Comparison of ENCODE assay signal across 8 cellular contexts in genomic region chrX:72572248-72573157, GRCh38. TPM values are rescaled to one million over a fixed set of nuclear protein-coding genes. Genes with fewer than 3 reads are reported as not detected.
DNase-seq lines count a peak whose midpoint lies in the region; ATAC-seq lines count a peak whose summit lies in the region.

Gene HDAC8, minus strand, starts transcription at chrX:72572843. Its CDS starts 82 bp downstream, at chrX:72572761.

- H3K27me3 Mint-ChIP-seq in activated CD8-positive, alpha-beta T cell treated with anti-CD3 and anti-CD28 coated beads, Interleukin-2, amount 10 ng/mL, durations not matched to agents 7 days and 5 days (ENCODE audit: low read depth) = peaks cover 14% of the 10 kb centered on the region

- CTCF ChIA-PET in activated CD8-positive, alpha-beta T cell treated with anti-CD3 and anti-CD28 coated beads, Interleukin-2, amount 10 ng/mL, durations not matched to agents 7 days and 5 days (lab: Charles Lee) = no interaction called here

- no peak within 1 kb of the TSS for H3K23ac ChIP-seq in mesendoderm (ENCODE audit: low read length)

- H3K4me3 ChIP-seq in mesendoderm (ENCODE audit: low read length) = peak within 1 kb of the TSS; percentile 85

- no peaks in the 10 kb centered on the region for H3K79me1 ChIP-seq in mesendoderm (ENCODE audit: low read length)

- H3K27ac ChIP-seq in mesendoderm (ENCODE audit: low read depth, low read length) = no peak within 1 kb of the TSS

- no peak within 1 kb of the TSS for H2BK5ac ChIP-seq in mesendoderm (ENCODE audit: low read length)

- peaks cover 13% of the 10 kb centered on the region for H3K4me1 Mint-ChIP-seq in activated CD8-positive, alpha-beta T cell treated with anti-CD3 and anti-CD28 coated beads, Interleukin-2, amount 10 ng/mL, durations not matched to agents 7 days and 5 days (ENCODE audit: low read depth)
- no peaks in the 10 kb centered on the region for H3K4me1 Mint-ChIP-seq in stimulated activated effector memory CD8-positive, alpha-beta T cell treated with anti-CD3 and anti-CD28 coated beads, Interleukin-12 subunit alpha, Interleukin-12 subunit beta, amount 100 ng/mL, for 72 hours

- H2BK15ac ChIP-seq in mesendoderm (replicated peaks; ENCODE audit: low read depth) = no peak within 1 kb of the TSS

- H3K36me3 ChIP-seq in mesendoderm (ENCODE audit: control insufficient read depth, insufficient read depth, low read length) = no peaks in the 10 kb centered on the region

- H3K4me2 ChIP-seq in mesendoderm (ENCODE audit: low read length) = peak within 1 kb of the TSS; percentile 46

- H3K18ac ChIP-seq in mesendoderm (ENCODE audit: low read length) = peak within 1 kb of the TSS; percentile 25

- no peak within 1 kb of the TSS for H4K5ac ChIP-seq in mesendoderm (ENCODE audit: low read length)

- POLR2A ChIA-PET in activated CD8-positive, alpha-beta T cell treated with anti-CD3 and anti-CD28 coated beads, Interleukin-2, amount 10 ng/mL, durations not matched to agents 7 days and 5 days (lab: Charles Lee) = interaction anchor here (0.7 to 1.0 kb wide), 2 partner anchors 142 to 334 kb away, joined by 3 read pairs; partner anchors contain the start of genes ERCC6L and PHKA1

- H3K9me3 Mint-ChIP-seq in activated CD8-positive, alpha-beta T cell treated with anti-CD3 and anti-CD28 coated beads, Interleukin-2, amount 10 ng/mL, durations not matched to agents 7 days and 5 days (ENCODE audit: insufficient read depth) = no peaks in the 10 kb centered on the region
- H3K9me3 Mint-ChIP-seq in stimulated activated effector memory CD8-positive, alpha-beta T cell treated with anti-CD3 and anti-CD28 coated beads, Interleukin-12 subunit alpha, Interleukin-12 subunit beta, amount 100 ng/mL, for 72 hours = no peaks in the 10 kb centered on the region

- peak within 1 kb of the TSS; percentile 56 for H4K8ac ChIP-seq in mesendoderm (ENCODE audit: low read depth, low read length)

- no peaks in the 10 kb centered on the region for H3K4me1 ChIP-seq in mesendoderm (ENCODE audit: control insufficient read depth, low read depth, low read length)

- no CpG with 5 or more reads among the region's 36 CpGs for WGBS in mesendoderm (ENCODE audit: extremely low coverage, insufficient coverage, low lambda C conversion rate)

- H3K27me3 ChIP-seq in mesendoderm (ENCODE audit: insufficient read depth, low read length, poor library complexity) = no peaks in the 10 kb centered on the region

- peaks cover 10% of the 10 kb centered on the region for H3K36me3 Mint-ChIP-seq in activated CD8-positive, alpha-beta T cell treated with anti-CD3 and anti-CD28 coated beads, Interleukin-2, amount 10 ng/mL, durations not matched to agents 7 days and 5 days (ENCODE audit: low read depth)
- peaks cover 28% of the 10 kb centered on the region for H3K36me3 Mint-ChIP-seq in stimulated activated effector memory CD8-positive, alpha-beta T cell treated with anti-CD3 and anti-CD28 coated beads, Interleukin-12 subunit alpha, Interleukin-12 subunit beta, amount 100 ng/mL, for 72 hours

- peak within 1 kb of the TSS; percentile 85 for H3K9ac ChIP-seq in mesendoderm (ENCODE audit: low read length)

- peak; percentile 90 for ATAC-seq in GM21360 (IDR thresholded peaks at IDR 0.05; ENCODE audit: unreplicated experiment)
- ATAC-seq in activated CD8-positive, alpha-beta T cell treated with anti-CD3 and anti-CD28 coated beads, Interleukin-2, amount 10 ng/mL, durations not matched to agents 7 days and 5 days = peak; percentile 88
- peak; percentile 94 for ATAC-seq in stimulated activated effector memory CD8-positive, alpha-beta T cell treated with anti-CD3 and anti-CD28 coated beads, Interleukin-12 subunit alpha, Interleukin-12 subunit beta, amount 100 ng/mL, for 72 hours

- H3K4me3 Mint-ChIP-seq in activated CD8-positive, alpha-beta T cell treated with anti-CD3 and anti-CD28 coated beads, Interleukin-2, amount 10 ng/mL, durations not matched to agents 7 days and 5 days = peak within 1 kb of the TSS; percentile 87
- peak within 1 kb of the TSS; percentile 95 for H3K4me3 Mint-ChIP-seq in stimulated activated effector memory CD8-positive, alpha-beta T cell treated with anti-CD3 and anti-CD28 coated beads, Interleukin-12 subunit alpha, Interleukin-12 subunit beta, amount 100 ng/mL, for 72 hours

- peak within 1 kb of the TSS; percentile 82 for H2BK120ac ChIP-seq in mesendoderm (ENCODE audit: low read depth, low read length)

- in situ Hi-C loops in endometrial microvascular endothelial cells (cut with HindIII; ENCODE audit: inconsistent ontology term, low pct_unique_long_range_greater_than_20kb, low sequenced_read_pairs) = no loop called here

- H3K27ac Mint-ChIP-seq in activated CD8-positive, alpha-beta T cell treated with anti-CD3 and anti-CD28 coated beads, Interleukin-2, amount 10 ng/mL, durations not matched to agents 7 days and 5 days = peak within 1 kb of the TSS; percentile 85
- peak within 1 kb of the TSS; percentile 93 for H3K27ac Mint-ChIP-seq in stimulated activated effector memory CD8-positive, alpha-beta T cell treated with anti-CD3 and anti-CD28 coated beads, Interleukin-12 subunit alpha, Interleukin-12 subunit beta, amount 100 ng/mL, for 72 hours

- peak within 1 kb of the TSS; percentile 36 for H3K4ac ChIP-seq in mesendoderm (ENCODE audit: low read depth, low read length)

- H3K79me2 ChIP-seq in mesendoderm (ENCODE audit: control insufficient read depth, insufficient read depth, low read length) = no peaks in the 10 kb centered on the region

- peak; percentile 70 for DNase-seq in D341Med (ENCODE audit: low spot score)
- peak; percentile 82 for DNase-seq in HS-27A (ENCODE audit: low read depth)
- DNase-seq in NCI-H82 (lab: John Stamatoyannopoulos, UW) = peak; percentile 85
- DNase-seq in activated CD8-positive, alpha-beta T cell treated with anti-CD3 and anti-CD28 coated beads, Interleukin-2, amount 10 ng/mL, durations not matched to agents 7 days and 5 days = peak; percentile 69
- DNase-seq in mesendoderm = peak; percentile 88
- peak; percentile 2 to 72 for DNase-seq in stimulated activated effector memory CD8-positive, alpha-beta T cell treated with anti-CD3 and anti-CD28 coated beads, Interleukin-12 subunit alpha, Interleukin-12 subunit beta, amount 100 ng/mL, for 72 hours (ENCODE audit: low spot score in 2 of 2)

- H2AK5ac ChIP-seq in mesendoderm (ENCODE audit: low read length) = no peak within 1 kb of the TSS

- H3K56ac ChIP-seq in mesendoderm (ENCODE audit: low read length) = peak within 1 kb of the TSS; percentile 93

RNA-seq across cellular contexts. Expression of gene HDAC8, which starts in this region (rescaled TPM):
- total RNA-seq in activated CD8-positive, alpha-beta T cell treated with anti-CD3 and anti-CD28 coated beads, Interleukin-2, amount 10 ng/mL, durations not matched to agents 7 days and 5 days = 10 to 100 TPM; 23.6 to 23.8 TPM
- 36.2 TPM for total RNA-seq in endometrial microvascular endothelial cells (ENCODE audit: inconsistent ontology term)
- 11.7 TPM for polyA plus RNA-seq in mesendoderm (2013, experiment 1 of 2)
- 11.9 TPM for polyA plus RNA-seq in mesendoderm (2013, experiment 2 of 2)

Comparison
In these comparisons a context has a peak if more than half of its experiments do, and no peak if none do; other contexts are left out.
1. DNase-seq: peak in every context shown above with its lines; median percentile 88 in mesendoderm; 85 in NCI-H82; 82 in HS-27A; 70 in D341Med; 69 in activated CD8-positive, alpha-beta T cell treated with anti-CD3 and anti-CD28 coated beads, Interleukin-2, amount 10 ng/mL, durations not matched to agents 7 days and 5 days; 37 in stimulated activated effector memory CD8-positive, alpha-beta T cell treated with anti-CD3 and anti-CD28 coated beads, Interleukin-12 subunit alpha, Interleukin-12 subunit beta, amount 100 ng/mL, for 72 hours.